In the genomic region with DNA sequence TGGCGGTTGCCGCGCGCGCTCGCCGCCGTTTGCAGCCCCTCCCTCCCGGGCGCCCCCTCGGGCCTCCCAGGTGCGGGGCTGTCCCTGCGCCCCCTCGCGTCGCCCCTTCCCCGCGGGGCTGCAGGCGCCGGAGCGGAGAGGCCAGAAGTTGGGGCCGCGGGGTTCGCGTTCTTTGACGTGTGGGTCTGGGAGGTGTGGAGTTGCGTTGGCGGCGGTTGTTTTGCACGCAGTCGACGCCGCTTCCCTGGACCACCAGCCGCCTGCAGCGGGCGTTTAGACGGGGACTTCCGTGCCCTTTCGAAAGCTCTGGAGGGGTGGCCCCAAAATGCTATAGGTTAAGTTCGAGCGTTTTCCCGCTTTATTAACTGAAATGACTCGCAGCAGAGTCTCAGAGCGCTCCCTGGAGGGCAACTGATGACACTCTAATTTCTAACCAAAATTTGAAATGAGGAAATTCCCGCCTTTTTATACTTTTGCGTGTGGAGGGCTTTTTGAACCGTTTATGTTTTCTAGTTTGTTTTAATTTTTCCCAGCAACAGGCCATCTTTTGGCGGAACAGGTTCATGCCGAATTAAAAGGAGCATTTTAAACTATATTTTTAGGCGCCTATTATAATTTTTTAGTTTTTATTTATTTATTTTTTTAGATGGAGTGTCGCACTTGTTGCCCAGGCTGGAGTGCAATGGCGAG, we compare ENCODE assay signal across 8 cellular contexts. TPM values are rescaled to one million over a fixed set of nuclear protein-coding genes. Genes with fewer than 3 reads are reported as not detected.
DNase-seq lines count a peak whose midpoint lies in the region; ATAC-seq and TF ChIP-seq lines count a peak whose summit lies in the region.

No MANE protein-coding gene starts in this region.

- H3K4me2 ChIP-seq in KMS-11 (peak overlapping the region; percentile 85), fibroblast of lung (ENCODE audit: extremely low read depth, insufficient read depth, low read length) (peak overlapping the region; percentile 71)

- H3K4me3 Mint-ChIP-seq in activated T-cell treated with anti-CD3 and anti-CD28 coated beads, Interleukin-2, amount 50 U/mL, for 72 hours: peak overlapping the region; percentile 94 to 98
- H3K4me3 Mint-ChIP-seq in natural killer cell: peak overlapping the region; percentile 99

- intact Hi-C loops in natural killer cell (cut with micrococcal nuclease): loop anchor here (1.0 to 5.0 kb wide), 3 partner anchors 13 to 131 kb away; a partner anchor contains a TSS

- peak overlapping the region; percentile 21 for H2AFZ ChIP-seq in KMS-11 (ENCODE audit: low read depth)
- peak overlapping the region; percentile 62 for H2AFZ ChIP-seq in fibroblast of lung (ENCODE audit: low read length)

- peaks cover 71% of the 10 kb centered on the region for H3K79me2 ChIP-seq in KMS-11 (ENCODE audit: insufficient read depth, low read depth)
- peaks cover 72% of the 10 kb centered on the region for H3K79me2 ChIP-seq in fibroblast of lung (ENCODE audit: control insufficient read depth, insufficient read depth, low read length)

- H3K9me3 ChIP-seq in fibroblast of lung (ENCODE audit: control insufficient read depth, insufficient read depth, low read depth, low read length): no peaks in the 10 kb centered on the region

- H3K27me3 Mint-ChIP-seq in activated T-cell treated with anti-CD3 and anti-CD28 coated beads, Interleukin-2, amount 50 U/mL, for 72 hours (ENCODE audit: low read depth): no peaks in the 10 kb centered on the region
- no peaks in the 10 kb centered on the region for H3K27me3 Mint-ChIP-seq in natural killer cell (ENCODE audit: low read depth in 2 of 2)

- H4K20me1 ChIP-seq in KMS-11 (ENCODE audit: insufficient read depth): 0 out of 2 replicates have a peak, but pooled peaks cover 5% of the 10 kb centered on the region
- H4K20me1 ChIP-seq in fibroblast of lung (ENCODE audit: control insufficient read depth, extremely low read depth, insufficient read depth, low read length): no peaks in the 10 kb centered on the region

- H3K9me3 Mint-ChIP-seq in activated T-cell treated with anti-CD3 and anti-CD28 coated beads, Interleukin-2, amount 50 U/mL, for 72 hours: no peaks in the 10 kb centered on the region
- no peaks in the 10 kb centered on the region for H3K9me3 Mint-ChIP-seq in natural killer cell

- no peaks in the 10 kb centered on the region for H3K36me3 ChIP-seq in KMS-11 (ENCODE audit: insufficient read depth)
- H3K36me3 ChIP-seq in fibroblast of lung (ENCODE audit: control insufficient read depth, insufficient read depth, low read length): no peaks in the 10 kb centered on the region

- H3K27ac Mint-ChIP-seq in activated T-cell treated with anti-CD3 and anti-CD28 coated beads, Interleukin-2, amount 50 U/mL, for 72 hours: peak overlapping the region; percentile 98
- H3K27ac Mint-ChIP-seq in natural killer cell: peak overlapping the region; percentile 94 to 97

- TF ChIP-seq CTCF in KMS-11 (conservative IDR thresholded peaks at IDR 0.05; ENCODE audit: low read depth, low read length): peak; percentile 64
- TF ChIP-seq CTCF in fibroblast of lung (conservative IDR thresholded peaks at IDR 0.05 in 1 of 2, IDR thresholded peaks at IDR 0.05 in 1 of 2; ENCODE audit: low read depth in 1 of 2, low read length in 2 of 2): peak; percentile 70
- TF ChIP-seq CTCF in natural killer cell (IDR thresholded peaks at IDR 0.05): peak; percentile 76

- H3K36me3 Mint-ChIP-seq in activated T-cell treated with anti-CD3 and anti-CD28 coated beads, Interleukin-2, amount 50 U/mL, for 72 hours (ENCODE audit: insufficient read depth in 2 of 2): peaks cover 8 to 31% of the 10 kb centered on the region in 2 donors
- no peaks in the 10 kb centered on the region for H3K36me3 Mint-ChIP-seq in natural killer cell

- H3K27me3 ChIP-seq in KMS-11 (ENCODE audit: insufficient read depth, low read depth): no peaks in the 10 kb centered on the region
- H3K27me3 ChIP-seq in fibroblast of lung (ENCODE audit: control insufficient read depth, insufficient read depth, low read length): no peaks in the 10 kb centered on the region

- peaks cover 35% of the 10 kb centered on the region for H3K4me1 ChIP-seq in KMS-11 (ENCODE audit: low read depth, poor library complexity, severe bottlenecking)
- H3K4me1 ChIP-seq in fibroblast of lung (ENCODE audit: control insufficient read depth, extremely low read depth, insufficient read depth, low read length): peaks cover 3% of the 10 kb centered on the region

- DNase-seq in DMS79 treated with DMSO at 0.1 percent for 48 hours (lab: John Stamatoyannopoulos, UW) (peak; percentile 76), fibroblast of lung (ENCODE audit: low read depth in 2 of 2) (peak; percentile 72 to 87), natural killer cell (peak; percentile 67)
- peak; percentile 90 to 93 for DNase-seq in activated T-cell treated with anti-CD3 and anti-CD28 coated beads, Interleukin-2, amount 50 U/mL, for 72 hours
- DNase-seq in stimulated activated naive CD4-positive, alpha-beta T cell treated with Interleukin-2 at 50 U/mL for 16 hours (lab: John Stamatoyannopoulos, UW): peak; percentile 88

- ATAC-seq in GM21723 (IDR thresholded peaks at IDR 0.05; ENCODE audit: unreplicated experiment) (peak; percentile 63), natural killer cell (peak; percentile 68 to 82 (median 69))
- peak; percentile 73 to 76 for ATAC-seq in activated T-cell treated with anti-CD3 and anti-CD28 coated beads, Interleukin-2, amount 50 U/mL, for 72 hours (replicated peaks in 1 of 2)

- peaks cover 44% of the 10 kb centered on the region for H3K4me1 Mint-ChIP-seq in activated T-cell treated with anti-CD3 and anti-CD28 coated beads, Interleukin-2, amount 50 U/mL, for 72 hours (ENCODE audit: low read depth)
- H3K4me1 Mint-ChIP-seq in natural killer cell: peaks cover 31 to 36% of the 10 kb centered on the region in 2 donors

- H3K27ac ChIP-seq in KMS-11 (peak overlapping the region; percentile 99), fibroblast of lung (ENCODE audit: insufficient read depth, low read length) (peak overlapping the region; percentile 94)

- H3K9ac ChIP-seq in KMS-11 (peak overlapping the region; percentile 97), fibroblast of lung (ENCODE audit: insufficient read depth, low read length) (peak overlapping the region; percentile 89)

- no peak overlapping the region for H3K4me3 ChIP-seq in KMS-11 (IDR thresholded peaks at IDR 0.05; ENCODE audit: insufficient read depth, low read depth, low read length)
- H3K4me3 ChIP-seq in fibroblast of lung (replicated peaks in 1 of 4; ENCODE audit: control extremely low read depth in 1 of 4, insufficient read depth in 1 of 4, low read depth in 3 of 4, low read length in 4 of 4): peak overlapping the region; percentile 81 to 99 (median 98)

TF ChIP-seq in PFSK-1, 5 proteins besides CTCF, POLR2A, EP300 and RAD21:
- TF ChIP-seq, protein P1, sequence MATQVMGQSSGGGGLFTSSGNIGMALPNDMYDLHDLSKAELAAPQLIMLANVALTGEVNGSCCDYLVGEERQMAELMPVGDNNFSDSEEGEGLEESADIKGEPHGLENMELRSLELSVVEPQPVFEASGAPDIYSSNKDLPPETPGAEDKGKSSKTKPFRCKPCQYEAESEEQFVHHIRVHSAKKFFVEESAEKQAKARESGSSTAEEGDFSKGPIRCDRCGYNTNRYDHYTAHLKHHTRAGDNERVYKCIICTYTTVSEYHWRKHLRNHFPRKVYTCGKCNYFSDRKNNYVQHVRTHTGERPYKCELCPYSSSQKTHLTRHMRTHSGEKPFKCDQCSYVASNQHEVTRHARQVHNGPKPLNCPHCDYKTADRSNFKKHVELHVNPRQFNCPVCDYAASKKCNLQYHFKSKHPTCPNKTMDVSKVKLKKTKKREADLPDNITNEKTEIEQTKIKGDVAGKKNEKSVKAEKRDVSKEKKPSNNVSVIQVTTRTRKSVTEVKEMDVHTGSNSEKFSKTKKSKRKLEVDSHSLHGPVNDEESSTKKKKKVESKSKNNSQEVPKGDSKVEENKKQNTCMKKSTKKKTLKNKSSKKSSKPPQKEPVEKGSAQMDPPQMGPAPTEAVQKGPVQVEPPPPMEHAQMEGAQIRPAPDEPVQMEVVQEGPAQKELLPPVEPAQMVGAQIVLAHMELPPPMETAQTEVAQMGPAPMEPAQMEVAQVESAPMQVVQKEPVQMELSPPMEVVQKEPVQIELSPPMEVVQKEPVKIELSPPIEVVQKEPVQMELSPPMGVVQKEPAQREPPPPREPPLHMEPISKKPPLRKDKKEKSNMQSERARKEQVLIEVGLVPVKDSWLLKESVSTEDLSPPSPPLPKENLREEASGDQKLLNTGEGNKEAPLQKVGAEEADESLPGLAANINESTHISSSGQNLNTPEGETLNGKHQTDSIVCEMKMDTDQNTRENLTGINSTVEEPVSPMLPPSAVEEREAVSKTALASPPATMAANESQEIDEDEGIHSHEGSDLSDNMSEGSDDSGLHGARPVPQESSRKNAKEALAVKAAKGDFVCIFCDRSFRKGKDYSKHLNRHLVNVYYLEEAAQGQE (IDR thresholded peaks at IDR 0.05; ENCODE audit: insufficient read depth in 1 of 2, low read depth in 2 of 2, low read length in 2 of 2): no peak
- TF ChIP-seq SIN3A (IDR thresholded peaks at IDR 0.05; ENCODE audit: borderline replicate concordance, insufficient read depth, low read length) (no peak), FOXP2 (optimal IDR thresholded peaks at IDR 0.05; ENCODE audit: borderline replicate concordance, extremely low read depth, extremely low read length, insufficient read depth) (peak; percentile 11), TAF1 (IDR thresholded peaks at IDR 0.05; ENCODE audit: borderline replicate concordance, insufficient read depth, low read length) (0 out of 2 replicates have a peak, but pooled peaks have one; percentile 15), POLR2AphosphoS5 (IDR thresholded peaks at IDR 0.05; ENCODE audit: low read depth, low read length) (peak; percentile 52; the same call in 1 of the 2 replicates)

RNA-seq across cellular contexts. Expression of a gene that starts 0.9 kb away (rescaled TPM):
- 64.6 TPM for polyA plus RNA-seq in PFSK-1 (2012; ENCODE audit: insufficient read length, low read depth)
- total RNA-seq in activated T-cell treated with anti-CD3 and anti-CD28 coated beads, Interleukin-2, amount 50 U/mL, for 72 hours: 100 to 1,000 TPM; 236 to 248 TPM
- total RNA-seq in fibroblast of lung: 37.8 and 42.1 TPM in 2 replicates
- polyA plus RNA-seq in fibroblast of lung: 37.7 and 74.0 TPM in 2 replicates
- polyA plus RNA-seq in fibroblast of lung (2012): 27.2 and 59.2 TPM in 2 replicates
- 8.6 and 24.5 TPM in 2 replicates for polyA minus RNA-seq in fibroblast of lung (ENCODE audit: low replicate concordance)
- 10 to 100 TPM; 72.8 to 89.4 (median 85.5) TPM for total RNA-seq in natural killer cell
